ENCODE assay signal across 11 cellular contexts in the genomic region with DNA sequence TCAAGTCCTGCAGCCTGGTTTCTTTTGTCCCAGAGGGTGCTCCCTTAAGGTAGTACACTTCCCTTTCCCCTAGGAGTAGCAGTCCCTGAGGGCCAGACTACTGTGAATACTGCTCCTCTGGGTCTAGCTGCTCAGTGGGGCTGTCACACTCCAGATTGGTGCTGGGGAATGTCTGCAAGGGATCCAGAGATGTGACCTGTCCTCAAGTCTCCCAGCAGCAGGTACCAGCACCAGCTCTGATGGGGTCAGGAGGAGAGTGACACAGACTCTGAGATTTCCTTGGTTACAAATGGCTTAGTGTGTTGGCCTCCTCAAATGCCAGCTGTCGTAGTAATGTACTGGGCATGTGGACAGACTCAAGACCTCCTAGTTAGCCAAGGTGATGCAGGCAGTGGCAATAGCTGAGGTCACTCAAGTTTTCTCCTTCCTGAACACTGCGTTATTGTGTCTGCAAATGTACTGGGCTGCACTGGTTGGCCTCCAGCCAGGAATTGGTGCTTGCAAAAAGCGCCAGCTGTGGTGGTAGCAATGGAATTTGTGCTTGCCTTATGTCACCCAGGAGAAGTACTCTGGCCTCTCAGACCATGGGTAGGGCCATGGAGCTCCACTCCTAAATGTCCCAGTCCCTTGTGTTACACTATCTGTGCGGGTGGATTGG. TPM values are rescaled to one million over a fixed set of nuclear protein-coding genes. Genes with fewer than 3 reads are reported as not detected.
DNase-seq lines count a peak whose midpoint lies in the region; ATAC-seq and TF ChIP-seq lines count a peak whose summit lies in the region.
"Had no signal": no experiment of that assay in that cellular context is flagged by ENCODE, and none has a peak within 500 bp of the region (broad histone marks: within the 10 kb centered on the region; RNA-seq: fewer than 3 reads in every experiment).

No MANE protein-coding gene starts in this region.

- no peaks in the 10 kb centered on the region for H3K9me3 ChIP-seq in mucosa of descending colon

- peak; percentile 56 for DNase-seq in AG10803 (ENCODE audit: low read depth)
- peak; percentile 28 for DNase-seq in NCI-H2029 (lab: John Stamatoyannopoulos, UW)
- DNase-seq in epithelial cell of prostate (ENCODE audit: low read depth, low spot score): no peak
- DNase-seq in mucosa of descending colon: peak in 1 of 3 donors; percentile 8
- DNase-seq in DMS153 treated with DMSO at 0.1 percent for 48 hours (lab: John Stamatoyannopoulos, UW; ENCODE audit: unreplicated experiment): no peak
- no peak for DNase-seq in NCI-H226
- DNase-seq in T1000 (lab: John Stamatoyannopoulos, UW): no peak
- DNase-seq: activated CD4-positive, alpha-beta T cell treated with anti-CD3 and anti-CD28 coated beads for 36 hours; CD4-positive, alpha-beta T cell; cerebellar nuclear complex had no signal

- no peak overlapping the region for H3K4me3 ChIP-seq in AG10803 (ENCODE audit: low read length)
- H3K4me3 ChIP-seq in mucosa of descending colon: no peak overlapping the region

- peak overlapping the region; percentile 48 for H3K27ac ChIP-seq in epithelial cell of prostate

- no peaks in the 10 kb centered on the region for H3K4me1 ChIP-seq in mucosa of descending colon (ENCODE audit: low read depth)

- intact Hi-C loops in mucosa of descending colon (cut with DNase I, micrococcal nuclease): no loop called here

- no peaks in the 10 kb centered on the region for H3K36me3 ChIP-seq in mucosa of descending colon (ENCODE audit: low read depth)

- peak; percentile 52 for ATAC-seq in mucosa of descending colon
- no peak for ATAC-seq in GM18858 (IDR thresholded peaks at IDR 0.05; ENCODE audit: unreplicated experiment)
- ATAC-seq: activated CD4-positive, alpha-beta T cell treated with anti-CD3 and anti-CD28 coated beads for 36 hours had no signal

- TF ChIP-seq CTCF in AG10803 (conservative IDR thresholded peaks at IDR 0.05; ENCODE audit: low read length): no peak
- no peak for TF ChIP-seq CTCF in mucosa of descending colon (IDR thresholded peaks at IDR 0.05)

RNA-seq across cellular contexts. Expression of a gene that starts 36.4 kb away (rescaled TPM):
- total RNA-seq in mucosa of descending colon: 10 to 100 TPM; 24.4 to 57.2 (median 27.7) TPM

Comparison
In these comparisons a context has a peak if more than half of its experiments do, and no peak if none do; other contexts are left out.
1. DNase-seq: peak in AG10803 (single experiment) and NCI-H2029 (single experiment); none in epithelial cell of prostate (single experiment), DMS153 treated with DMSO at 0.1 percent for 48 hours (single experiment), NCI-H226 (single experiment) and T1000 (single experiment).